8 cellular contexts compared by ENCODE assay signal in the genomic region with DNA sequence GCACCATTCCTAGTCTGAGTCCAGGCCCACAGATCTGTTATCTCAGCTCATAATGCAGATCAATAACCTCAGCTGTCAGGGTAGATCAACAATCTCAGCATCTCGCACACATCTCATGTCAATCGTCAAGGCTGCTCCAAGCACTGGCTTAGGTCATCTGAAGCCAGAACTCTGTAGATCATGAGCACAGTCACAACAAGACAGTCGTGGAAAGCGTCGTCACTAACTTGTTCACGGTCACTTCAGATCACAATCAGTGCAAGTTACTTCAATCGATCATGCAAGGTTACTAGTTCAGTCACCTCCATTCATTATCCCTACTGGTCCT.
DNase-seq lines count a peak whose midpoint lies in the region; ATAC-seq and TF ChIP-seq lines count a peak whose summit lies in the region.

No MANE protein-coding gene starts in this region.

- peak overlapping the region; percentile 75 for H3K4me3 ChIP-seq in GM06990 (replicated peaks; ENCODE audit: low read depth, low read length)
- H3K4me3 ChIP-seq in colonic mucosa, result peak overlapping the region; percentile 80

- no peaks in the 10 kb centered on the region for H3K27me3 Mint-ChIP-seq in natural killer cell treated with Interleukin-12 subunit alpha and Interleukin-12 subunit beta and Interleukin-15 and Interleukin-18, amount 100 ng/mL, for 72 hours

- no peaks in the 10 kb centered on the region for H3K9me3 ChIP-seq in colonic mucosa

- DNase-seq in GM06990 (ENCODE audit: extremely low read depth, insufficient read length) (no peak), NAMALWA (ENCODE audit: low spot score) (peak; percentile 32), colonic mucosa (no peak), NCI-H748 treated with DMSO at 0.1 percent for 48 hours (lab: John Stamatoyannopoulos, UW) (no peak), NCI-H1105 (lab: John Stamatoyannopoulos, UW) (no peak), NCI-H1694 treated with DMSO at 0.1 percent for 48 hours (lab: John Stamatoyannopoulos, UW) (no peak), OCI-M2 (lab: John Stamatoyannopoulos, UW; ENCODE audit: unreplicated experiment) (no peak)
- no peak for DNase-seq in natural killer cell treated with Interleukin-12 subunit alpha and Interleukin-12 subunit beta and Interleukin-15 and Interleukin-18, amount 100 ng/mL, for 72 hours (ENCODE audit: low spot score)

- H3K36me3 Mint-ChIP-seq in natural killer cell treated with Interleukin-12 subunit alpha and Interleukin-12 subunit beta and Interleukin-15 and Interleukin-18, amount 100 ng/mL, for 72 hours, result no peaks in the 10 kb centered on the region

- peak overlapping the region; percentile 53 for H3K27ac ChIP-seq in colonic mucosa

- H3K4me1 ChIP-seq in colonic mucosa, result no peaks in the 10 kb centered on the region

- intact Hi-C loops in colonic mucosa (cut with DNase I), result no loop called here

- peak overlapping the region; percentile 78 for H3K4me3 Mint-ChIP-seq in natural killer cell treated with Interleukin-12 subunit alpha and Interleukin-12 subunit beta and Interleukin-15 and Interleukin-18, amount 100 ng/mL, for 72 hours

- peaks cover 41 to 43% of the 10 kb centered on the region in 2 donors for H3K4me1 Mint-ChIP-seq in natural killer cell treated with Interleukin-12 subunit alpha and Interleukin-12 subunit beta and Interleukin-15 and Interleukin-18, amount 100 ng/mL, for 72 hours (ENCODE audit: low read depth in 2 of 2)

- H3K36me3 ChIP-seq in GM06990 (ENCODE audit: control insufficient read depth, insufficient read depth, low read length), result no peaks in the 10 kb centered on the region
- H3K36me3 ChIP-seq in colonic mucosa, result no peaks in the 10 kb centered on the region

- no peak for TF ChIP-seq CTCF in GM06990 (IDR thresholded peaks at IDR 0.05; ENCODE audit: insufficient read depth, low read length, poor library complexity, severe bottlenecking)
- TF ChIP-seq CTCF in colonic mucosa (IDR thresholded peaks at IDR 0.05), result no peak

- no peaks in the 10 kb centered on the region for H3K9me3 Mint-ChIP-seq in natural killer cell treated with Interleukin-12 subunit alpha and Interleukin-12 subunit beta and Interleukin-15 and Interleukin-18, amount 100 ng/mL, for 72 hours

- H3K9ac ChIP-seq in colonic mucosa (ENCODE audit: low read depth in 2 of 2, low read length in 2 of 2), result peak overlapping the region; percentile 64 to 83

- H3K27ac Mint-ChIP-seq in natural killer cell treated with Interleukin-12 subunit alpha and Interleukin-12 subunit beta and Interleukin-15 and Interleukin-18, amount 100 ng/mL, for 72 hours, result peak overlapping the region; percentile 63 to 76

- H3K27me3 ChIP-seq in GM06990 (replicated peaks; ENCODE audit: control insufficient read depth, insufficient read depth, low read length) (no peaks in the 10 kb centered on the region), colonic mucosa (no peaks in the 10 kb centered on the region)

- ATAC-seq in natural killer cell treated with Interleukin-12 subunit alpha and Interleukin-12 subunit beta and Interleukin-15 and Interleukin-18, amount 100 ng/mL, for 72 hours, result no peak
